ENCODE assay signal across 12 cellular contexts in genomic region chr4:139017861-139018260, GRCh38. TPM values are rescaled to one million over a fixed set of nuclear protein-coding genes. Genes with fewer than 3 reads are reported as not detected.
DNase-seq lines count a peak whose midpoint lies in the region; ATAC-seq and TF ChIP-seq lines count a peak whose summit lies in the region.
"Had no signal": no experiment of that assay in that cellular context is flagged by ENCODE, and none has a peak within 500 bp of the region (broad histone marks: within the 10 kb centered on the region; RNA-seq: fewer than 3 reads in every experiment).

No MANE protein-coding gene starts in this region.

- H3K4me1 Mint-ChIP-seq in IgD-negative memory B cell (peaks cover 20 to 37% (median 23%) of the 10 kb centered on the region in 3 donors), mesothelial cell of epicardium (peaks cover 48% of the 10 kb centered on the region)

- no peak for ATAC-seq in DND-41 (ENCODE audit: insufficient read depth, low read depth)

- H3K36me3 Mint-ChIP-seq in IgD-negative memory B cell (peaks cover 1% of the 10 kb centered on the region), mesothelial cell of epicardium (no peaks in the 10 kb centered on the region)

- H3K36me3 ChIP-seq in DND-41 (ENCODE audit: insufficient read depth, low read length) = peaks cover 8% of the 10 kb centered on the region; the same call in 1 of the 2 replicates
- H3K36me3 ChIP-seq: transverse colon had no signal

- no peak overlapping the region for H2AFZ ChIP-seq in DND-41 (ENCODE audit: low read depth, low read length)

- H3K9me3 ChIP-seq in DND-41 (ENCODE audit: insufficient read depth, low read length, severe bottlenecking) = no peaks in the 10 kb centered on the region
- H3K9me3 ChIP-seq: transverse colon had no signal

- H3K4me3 ChIP-seq in DND-41 (ENCODE audit: low read depth in 1 of 2, low read length in 2 of 2) = peak overlapping the region in 1 of 2 experiments; percentile 22; a peak in 1 of 4 replicates

- H3K4me3 Mint-ChIP-seq in IgD-negative memory B cell (peak overlapping the region in 1 of 4 donors; percentile 72), mesothelial cell of epicardium (peak overlapping the region; percentile 15)
- H3K4me3 Mint-ChIP-seq: memory B cell had no signal

- no peak overlapping the region for H3K27ac ChIP-seq in DND-41 (ENCODE audit: low read length)
- H3K27ac ChIP-seq: transverse colon had no signal

- H3K27me3 ChIP-seq in DND-41 (ENCODE audit: insufficient read depth, low read length, poor library complexity) = no peaks in the 10 kb centered on the region
- H3K27me3 ChIP-seq: transverse colon had no signal

- peak overlapping the region; percentile 76 for H3K4me2 ChIP-seq in DND-41 (ENCODE audit: insufficient read depth, low read length)

- H4K20me1 ChIP-seq in DND-41 (ENCODE audit: insufficient read depth, low read length) = peaks cover 34% of the 10 kb centered on the region; the same call in 1 of the 2 replicates

- peaks cover 47% of the 10 kb centered on the region for H3K4me1 ChIP-seq in DND-41 (ENCODE audit: insufficient read depth, low read length)

- H3K27ac Mint-ChIP-seq in IgD-negative memory B cell (peak overlapping the region in 2 of 3 donors; percentile 51 to 91), mesothelial cell of epicardium (no peak overlapping the region)
- H3K27ac Mint-ChIP-seq: memory B cell had no signal

- no peak for TF ChIP-seq CTCF in DND-41 (IDR thresholded peaks at IDR 0.05; ENCODE audit: borderline replicate concordance, extremely low read depth, low read length, poor library complexity, severe bottlenecking)
- TF ChIP-seq CTCF in mesothelial cell of epicardium (IDR thresholded peaks at IDR 0.05; ENCODE audit: unreplicated experiment) = no peak

- no peaks in the 10 kb centered on the region for H3K9me3 Mint-ChIP-seq in IgD-negative memory B cell
- no peaks in the 10 kb centered on the region for H3K9me3 Mint-ChIP-seq in mesothelial cell of epicardium
- H3K9me3 Mint-ChIP-seq: memory B cell had no signal

- no peak overlapping the region for H3K9ac ChIP-seq in DND-41 (ENCODE audit: low read depth, low read length)

- DNase-seq in DND-41 = no peak
- DNase-seq in amniotic epithelial cell (ENCODE audit: low read depth) = peak; percentile 22
- DNase-seq in mesothelial cell of epicardium (ENCODE audit: low spot score in 2 of 2, unreplicated experiment in 2 of 2) = no peak
- no peak for DNase-seq in activated effector memory CD4-positive, alpha-beta T cell treated with anti-CD3 and anti-CD28 coated beads, Interleukin-2, amount 50 U/mL, for 16 hours
- DNase-seq in NCI-H1694 treated with DMSO at 0.1 percent for 48 hours (lab: John Stamatoyannopoulos, UW) = no peak
- no peak for DNase-seq in NCI-H2029 (lab: John Stamatoyannopoulos, UW)
- no peak for DNase-seq in retina
- DNase-seq: effector memory CD4-positive, alpha-beta T cell; NCI-H1930 had no signal

- H3K79me2 ChIP-seq in DND-41 (ENCODE audit: insufficient read depth, low read length) = peaks cover 68% of the 10 kb centered on the region

- no peaks in the 10 kb centered on the region for H3K27me3 Mint-ChIP-seq in IgD-negative memory B cell
- H3K27me3 Mint-ChIP-seq in mesothelial cell of epicardium (ENCODE audit: low read depth) = no peaks in the 10 kb centered on the region
- H3K27me3 Mint-ChIP-seq: memory B cell had no signal

RNA-seq across cellular contexts. Expression of gene NOCT, which starts 2.3 kb away (rescaled TPM):
- 0.69 TPM for polyA plus RNA-seq in IgD-negative memory B cell
- total RNA-seq in mesothelial cell of epicardium = 6.9 to 8.6 TPM (median 8.3 TPM) in 3 replicates
